In genomic region chr2:102442967-102443828, GRCh38 we compare ENCODE assay signal across 1 cellular context.
TF ChIP-seq lines count a peak whose summit lies in the region.

No MANE protein-coding gene starts in this region.

TF ChIP-seq in K562, 482 proteins besides CTCF, POLR2A, EP300 and RAD21:
- peak; percentile 49; the same call in 1 of the 2 replicates for TF ChIP-seq ARID2 (IDR thresholded peaks at IDR 0.05)
- TF ChIP-seq SETDB1 (IDR thresholded peaks at IDR 0.05; ENCODE audit: low read length), result no peak
- no peak for TF ChIP-seq NR4A1 (CRISPR knock-in tag; IDR thresholded peaks at IDR 0.05)
- TF ChIP-seq NR4A1 (tag; IDR thresholded peaks at IDR 0.05), result no peak
- 0 out of 2 replicates have a peak, but pooled peaks have one; percentile 19 for TF ChIP-seq GABPA (tag; conservative IDR thresholded peaks at IDR 0.05; ENCODE audit: low read depth)
- TF ChIP-seq TBL1XR1 (IDR thresholded peaks at IDR 0.05; ENCODE audit: low read length in 2 of 2), result peak in 1 of 2 experiments; percentile 22; a peak in 1 of 4 replicates
- no peak for TF ChIP-seq VEZF1 (CRISPR knock-in tag; IDR thresholded peaks at IDR 0.05)
- no peak for TF ChIP-seq PYGO2 (tag; IDR thresholded peaks at IDR 0.05)
- no peak for TF ChIP-seq FOXJ3 (CRISPR knock-in tag; IDR thresholded peaks at IDR 0.05)
- peak; percentile 42; the same call in 1 of the 2 replicates for TF ChIP-seq CC2D1A (IDR thresholded peaks at IDR 0.05)
- TF ChIP-seq SMC3 (conservative IDR thresholded peaks at IDR 0.05; ENCODE audit: insufficient read depth, low read depth, low read length), result peak; percentile 75
- TF ChIP-seq TEAD2 (tag; IDR thresholded peaks at IDR 0.05), result no peak
- 0 out of 2 replicates have a peak, but pooled peaks have one; percentile 45 for TF ChIP-seq ZEB2 (IDR thresholded peaks at IDR 0.05)
- TF ChIP-seq ZNF347 (CRISPR knock-in tag; IDR thresholded peaks at IDR 0.05; ENCODE audit: low read depth), result no peak
- peak; percentile 88 for TF ChIP-seq DEAF1 (CRISPR knock-in tag; IDR thresholded peaks at IDR 0.05)
- peak; percentile 64; the same call in 1 of the 2 replicates for TF ChIP-seq ZNF766 (CRISPR knock-in tag; conservative IDR thresholded peaks at IDR 0.05)
- TF ChIP-seq ZNF584 (CRISPR knock-in tag; IDR thresholded peaks at IDR 0.05; ENCODE audit: low read depth), result no peak
- no peak for TF ChIP-seq TCF3 (CRISPR knock-in tag; IDR thresholded peaks at IDR 0.05)
- TF ChIP-seq CTBP1 (IDR thresholded peaks at IDR 0.05; ENCODE audit: borderline replicate concordance), result peak; percentile 44; the same call in 1 of the 2 replicates
